Comparison of ENCODE assay signal across 22 cellular contexts in the genomic region with DNA sequence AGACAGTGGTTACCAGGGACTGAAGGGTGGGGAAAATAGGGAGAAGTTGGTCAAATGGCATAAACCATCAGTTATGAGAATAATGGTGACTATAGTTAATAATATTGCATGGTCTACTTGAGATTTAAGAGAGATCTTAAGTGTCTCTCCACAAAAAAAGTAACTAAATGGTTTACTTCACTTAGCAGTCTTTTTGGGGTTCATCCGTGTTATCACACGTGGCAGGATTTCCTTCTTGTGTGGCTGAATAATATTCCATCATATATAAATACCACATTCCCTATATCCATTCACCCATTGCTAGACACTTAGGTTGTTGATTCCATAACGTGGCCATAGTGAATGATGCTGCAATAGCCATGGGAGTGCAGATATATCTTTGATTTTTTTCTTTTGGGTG.
"Had no signal": no experiment of that assay in that cellular context is flagged by ENCODE, and none has a peak within 500 bp of the region (broad histone marks: within the 10 kb centered on the region; RNA-seq: fewer than 3 reads in every experiment).

No MANE protein-coding gene starts in this region.

- H3K9me3 ChIP-seq: colonic mucosa, esophagus muscularis mucosa, esophagus squamous epithelium, gastrocnemius medialis, gastroesophageal sphincter, heart left ventricle, heart right ventricle had no signal

- H3K4me1 ChIP-seq: colonic mucosa, esophagus muscularis mucosa, esophagus squamous epithelium, foreskin keratinocyte, gastrocnemius medialis, gastroesophageal sphincter, heart left ventricle, heart right ventricle had no signal

- H3K4me3 ChIP-seq: colonic mucosa, coronary artery, dorsolateral prefrontal cortex, esophagus muscularis mucosa, esophagus squamous epithelium, gastrocnemius medialis, gastroesophageal sphincter, heart left ventricle, heart right ventricle had no signal

- H3K27ac ChIP-seq: colonic mucosa, coronary artery, dorsolateral prefrontal cortex, epithelial cell of prostate, esophagus muscularis mucosa, esophagus squamous epithelium, foreskin keratinocyte, gastrocnemius medialis, gastroesophageal sphincter, heart left ventricle, heart right ventricle had no signal

- H3K36me3 ChIP-seq: colonic mucosa, esophagus muscularis mucosa, esophagus squamous epithelium, gastrocnemius medialis, gastroesophageal sphincter, heart left ventricle, heart right ventricle had no signal

- DNase-seq: colonic mucosa; cortex of kidney; dermis blood vessel endothelial cell; dorsolateral prefrontal cortex; effector CD4-positive, alpha-beta T cell; effector CD8-positive, alpha-beta T cell; effector memory CD4-positive, alpha-beta T cell; effector memory CD8-positive, alpha-beta T cell; endodermal cell; erythroblast; esophagus squamous epithelium; foreskin fibroblast; foreskin keratinocyte; foreskin melanocyte; gastrocnemius medialis; glutamatergic neuron; heart left ventricle; heart right ventricle had no signal
